In the genomic region with DNA sequence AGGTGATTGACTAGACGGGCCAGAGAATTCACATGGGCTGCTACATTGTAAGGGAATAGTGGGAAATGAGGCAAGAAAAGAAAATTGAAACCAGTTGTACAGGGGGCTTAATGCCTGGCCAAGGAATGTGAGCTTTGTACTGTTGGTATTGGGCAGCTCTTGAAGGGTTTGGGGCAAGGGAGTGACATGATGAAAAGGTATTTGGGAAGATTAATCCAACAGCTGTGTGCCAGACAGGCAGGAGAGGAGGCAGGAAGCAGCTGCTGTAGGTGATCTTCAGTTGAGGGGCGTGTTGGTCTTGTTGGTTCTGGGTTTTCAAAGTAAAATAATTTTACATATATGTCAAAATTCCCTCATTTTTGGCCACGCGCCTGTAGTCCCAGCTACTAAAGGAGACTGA, we compare ENCODE assay signal across 28 cellular contexts.
"Had no signal": no experiment of that assay in that cellular context is flagged by ENCODE, and none has a peak within 500 bp of the region (broad histone marks: within the 10 kb centered on the region; RNA-seq: fewer than 3 reads in every experiment).

No MANE protein-coding gene starts in this region.

- H3K4me1 ChIP-seq: gastrocnemius medialis, tibial artery had no signal

- H3K27ac ChIP-seq: dorsolateral prefrontal cortex, epithelial cell of prostate, gastrocnemius medialis, prostate gland, right atrium auricular region, stomach, testis, tibial artery had no signal

- H3K4me3 Mint-ChIP-seq: endodermal cell; memory B cell; naive thymus-derived CD4-positive, alpha-beta T cell; nephron progenitor cell; stimulated activated effector memory CD8-positive, alpha-beta T cell treated with anti-CD3 and anti-CD28 coated beads, Interleukin-12 subunit alpha, Interleukin-12 subunit beta, amount 100 ng/mL, for 72 hours; type B pancreatic cell had no signal

- H3K36me3 ChIP-seq: gastrocnemius medialis, prostate gland, right atrium auricular region, stomach, tibial artery had no signal

- H3K27me3 ChIP-seq: gastrocnemius medialis, right atrium auricular region, stomach, testis, tibial artery had no signal

- H3K9me3 ChIP-seq: gastrocnemius medialis, prostate gland, right atrium auricular region, stomach, testis, tibial artery had no signal

- FAIRE-seq: colon, keratinocyte, urothelium cell line had no signal

- ATAC-seq: esophagus mucosa; gastrocnemius medialis; left ventricle myocardium superior; naive thymus-derived CD4-positive, alpha-beta T cell; sciatic nerve; stimulated activated effector memory CD8-positive, alpha-beta T cell treated with anti-CD3 and anti-CD28 coated beads, Interleukin-12 subunit alpha, Interleukin-12 subunit beta, amount 100 ng/mL, for 72 hours had no signal

- H3K9me3 Mint-ChIP-seq: endodermal cell, nephron progenitor cell had no signal

- H3K36me3 Mint-ChIP-seq: memory B cell; stimulated activated effector memory CD8-positive, alpha-beta T cell treated with anti-CD3 and anti-CD28 coated beads, Interleukin-12 subunit alpha, Interleukin-12 subunit beta, amount 100 ng/mL, for 72 hours; type B pancreatic cell had no signal

- H3K4me1 Mint-ChIP-seq: memory B cell; naive thymus-derived CD4-positive, alpha-beta T cell; stimulated activated effector memory CD8-positive, alpha-beta T cell treated with anti-CD3 and anti-CD28 coated beads, Interleukin-12 subunit alpha, Interleukin-12 subunit beta, amount 100 ng/mL, for 72 hours had no signal

- H3K27ac Mint-ChIP-seq: endodermal cell; memory B cell; naive thymus-derived CD4-positive, alpha-beta T cell; nephron progenitor cell; stimulated activated effector memory CD8-positive, alpha-beta T cell treated with anti-CD3 and anti-CD28 coated beads, Interleukin-12 subunit alpha, Interleukin-12 subunit beta, amount 100 ng/mL, for 72 hours; type B pancreatic cell had no signal

- H3K4me3 ChIP-seq: dorsolateral prefrontal cortex, gastrocnemius medialis, lung, prostate gland, right atrium auricular region, stomach, testis, tibial artery had no signal

- H3K27me3 Mint-ChIP-seq: memory B cell; naive thymus-derived CD4-positive, alpha-beta T cell had no signal

- DNase-seq: dorsolateral prefrontal cortex; effector CD8-positive, alpha-beta T cell; endodermal cell; foreskin fibroblast; gastrocnemius medialis; head of caudate nucleus; left ventricle myocardium superior; naive thymus-derived CD4-positive, alpha-beta T cell; nephron progenitor cell; nucleus accumbens; stimulated activated CD4-positive, alpha-beta T cell treated with anti-CD3 and anti-CD28 coated beads, Interleukin-2, amount 100 ng/mL, for 24 hours; stimulated activated CD4-positive, alpha-beta T cell treated with anti-CD3 and anti-CD28 coated beads, Interleukin-4, amount 100 ng/mL, for 24 hours; stimulated activated naive CD4-positive, alpha-beta T cell treated with Interleukin-2 at 50 U/mL for 16 hours; stomach; testis; tibial artery had no signal
